9 cellular contexts compared by ENCODE assay signal in the genomic region with DNA sequence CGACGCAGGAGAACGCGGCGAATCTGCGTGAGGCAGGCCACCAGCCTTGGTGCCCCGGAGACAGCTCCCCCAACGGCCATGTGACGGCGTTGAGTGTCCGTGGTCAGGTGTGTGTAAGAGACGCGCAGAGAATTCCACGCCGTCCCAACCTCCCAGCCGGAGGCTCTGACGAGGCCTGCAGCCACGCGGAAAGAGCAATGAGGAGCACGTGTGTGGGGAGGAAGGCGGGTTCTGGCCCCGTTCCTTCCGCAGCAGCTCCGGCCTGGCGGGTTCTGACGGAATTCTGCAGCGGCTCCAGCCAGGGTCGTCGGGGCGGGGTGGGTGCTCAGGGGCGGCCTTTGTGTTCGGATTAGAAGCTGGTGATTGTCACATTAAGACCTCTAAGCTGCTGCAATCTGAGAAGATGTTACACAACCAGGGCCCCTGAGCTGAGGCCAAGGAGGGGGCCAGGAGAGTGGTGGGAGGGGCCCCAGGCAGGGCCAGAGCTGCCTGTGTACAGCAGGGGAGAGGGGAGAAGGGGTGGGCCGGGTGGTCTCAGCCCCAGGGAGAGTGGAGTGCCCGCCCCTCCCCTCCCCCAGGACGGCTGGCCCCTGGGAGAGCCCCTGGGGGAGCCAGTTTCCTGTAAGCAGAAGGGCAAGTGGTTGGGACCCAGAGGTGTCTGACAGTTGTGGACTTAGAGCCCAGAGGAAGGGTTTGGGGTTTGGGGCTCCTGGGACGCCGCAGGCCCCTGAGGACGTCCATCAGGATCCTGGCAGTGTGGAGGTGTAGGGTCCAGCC. TPM values are rescaled to one million over a fixed set of nuclear protein-coding genes. Genes with fewer than 3 reads are reported as not detected.
A peak's percentile ranks its signal among the peaks of the same experiment; 100 is the strongest.
DNase-seq lines count a peak whose midpoint lies in the region; ATAC-seq and TF ChIP-seq lines count a peak whose summit lies in the region.
"Had no signal": no experiment of that assay in that cellular context is flagged by ENCODE, and none has a peak within 500 bp of the region (broad histone marks: within the 10 kb centered on the region; RNA-seq: fewer than 3 reads in every experiment).

No MANE protein-coding gene starts in this region.

- peaks cover 10% of the 10 kb centered on the region for H3K4me1 ChIP-seq in GM23248 (ENCODE audit: insufficient read depth)
- peaks cover 0 to 10% of the 10 kb centered on the region in 2 donors for H3K4me1 ChIP-seq in gastrocnemius medialis

- H3F3A ChIP-seq in GM23248 (ENCODE audit: insufficient read depth): no peaks in the 10 kb centered on the region

- H3K9me2 ChIP-seq in GM23248 (ENCODE audit: insufficient read depth): no peaks in the 10 kb centered on the region

- H3K9me3 ChIP-seq in GM23248 (ENCODE audit: low read depth): no peaks in the 10 kb centered on the region
- H3K9me3 ChIP-seq in gastrocnemius medialis: no peaks in the 10 kb centered on the region

- no peaks in the 10 kb centered on the region for H3K27me3 Mint-ChIP-seq in WTC11 (ENCODE audit: low read depth)

- peak; percentile 43 for DNase-seq in GM23248
- peak; percentile 17 for DNase-seq in WTC11 (ENCODE audit: low spot score)
- DNase-seq in cardiac septum (ENCODE audit: low spot score): peak; percentile 65
- DNase-seq in gastrocnemius medialis: peak in 1 of 2 donors; percentile 19
- DNase-seq in UCSD-AML1 (lab: John Stamatoyannopoulos, UW; ENCODE audit: unreplicated experiment): no peak
- DNase-seq in RKO (ENCODE audit: low spot score): no peak
- no peak for DNase-seq in stimulated activated CD4-positive, alpha-beta T cell treated with anti-CD3 and anti-CD28 coated beads, Interleukin-4, amount 100 ng/mL, for 4 hours
- DNase-seq: activated CD4-positive, alpha-beta T cell treated with anti-CD3 and anti-CD28 coated beads for 4 hours had no signal

- CTCF ChIA-PET in WTC11 (lab: Charles Lee): interaction anchor here (1.8 kb wide), 1 partner anchor 107 kb away, joined by 4 read pairs; no protein-coding TSS in a partner anchor

- POLR2A ChIA-PET in WTC11 (lab: Charles Lee): no interaction called here

- H3K4me2 ChIP-seq in GM23248 (ENCODE audit: unreplicated experiment): no peak overlapping the region

- H3K27ac ChIP-seq in GM23248 (no peak overlapping the region), gastrocnemius medialis (no peak overlapping the region)
- H3K27ac ChIP-seq: KMS-11 had no signal

- peaks cover 12% of the 10 kb centered on the region for H3K4me1 Mint-ChIP-seq in WTC11

- WGBS in GM23248 (ENCODE audit: low coverage in 1 of 2, low lambda C conversion rate in 2 of 2, missing lambda C conversion rate in 2 of 2), 2 experiments: 53 to 60% methylated on average over 33 to 38 of the region's 38 CpGs

- H3K27ac Mint-ChIP-seq in WTC11: peak overlapping the region; percentile 60; the same call in 1 of the 2 replicates

- peak overlapping the region; percentile 44 for H3K9ac ChIP-seq in GM23248
- H3K9ac ChIP-seq: KMS-11 had no signal

- no peaks in the 10 kb centered on the region for H4K20me1 ChIP-seq in GM23248 (ENCODE audit: insufficient read depth)

- TF ChIP-seq POLR2A in gastrocnemius medialis (IDR thresholded peaks at IDR 0.05): no peak

- no peak overlapping the region for H2AFZ ChIP-seq in GM23248

- intact Hi-C loops in cardiac septum (cut with DNase I): no loop called here
- intact Hi-C loops in gastrocnemius medialis (cut with DNase I; ENCODE audit: low total_unique reads): no loop called here

- H3K79me2 ChIP-seq in GM23248 (ENCODE audit: insufficient read depth): no peaks in the 10 kb centered on the region

- ATAC-seq in WTC11 (peak; percentile 18), gastrocnemius medialis (peak; percentile 35 to 51)

- H3K4me3 ChIP-seq in GM23248: no peak overlapping the region
- no peak overlapping the region for H3K4me3 ChIP-seq in gastrocnemius medialis

- no peaks in the 10 kb centered on the region for H3K36me3 ChIP-seq in GM23248 (ENCODE audit: low read depth)
- H3K36me3 ChIP-seq in gastrocnemius medialis: no peaks in the 10 kb centered on the region

- H3K27me3 ChIP-seq in GM23248 (replicated peaks; ENCODE audit: insufficient read depth) (no peaks in the 10 kb centered on the region), gastrocnemius medialis (peaks cover 10 to 12% (median 11%) of the 10 kb centered on the region in 3 donors)

- no peaks in the 10 kb centered on the region for H3K9me3 Mint-ChIP-seq in WTC11

- in situ Hi-C loops in GM23248 (cut with MboI): no loop called here
- in situ Hi-C loops in gastrocnemius medialis (cut with MboI; ENCODE audit: low sequenced_read_pairs in 4 of 4): no loop called here

- TF ChIP-seq CTCF in WTC11 (IDR thresholded peaks at IDR 0.05): no peak
- TF ChIP-seq CTCF in gastrocnemius medialis (IDR thresholded peaks at IDR 0.05 in 4 of 5, conservative IDR thresholded peaks at IDR 0.05 in 1 of 5): no peak

- no peaks in the 10 kb centered on the region for H3K36me3 Mint-ChIP-seq in WTC11

- no peak overlapping the region for H3K4me3 Mint-ChIP-seq in WTC11

TF ChIP-seq in WTC11, 78 proteins besides CTCF, POLR2A, EP300 and RAD21 (continues in another document):
- TF ChIP-seq ZNF138 (CRISPR knock-in tag; conservative IDR thresholded peaks at IDR 0.05) (no peak), ZNF232 (CRISPR knock-in tag; IDR thresholded peaks at IDR 0.05) (no peak), OVOL2 (CRISPR knock-in tag; IDR thresholded peaks at IDR 0.05; ENCODE audit: borderline replicate concordance) (no peak), ZNF423 (CRISPR knock-in tag; IDR thresholded peaks at IDR 0.05) (no peak), HMGA2 (CRISPR knock-in tag; IDR thresholded peaks at IDR 0.05) (no peak), NR3C1 (CRISPR knock-in tag; conservative IDR thresholded peaks at IDR 0.05; ENCODE audit: low read depth) (no peak), GABPB1 (CRISPR knock-in tag; IDR thresholded peaks at IDR 0.05) (peak; percentile 99)
- TF ChIP-seq, protein P1, sequence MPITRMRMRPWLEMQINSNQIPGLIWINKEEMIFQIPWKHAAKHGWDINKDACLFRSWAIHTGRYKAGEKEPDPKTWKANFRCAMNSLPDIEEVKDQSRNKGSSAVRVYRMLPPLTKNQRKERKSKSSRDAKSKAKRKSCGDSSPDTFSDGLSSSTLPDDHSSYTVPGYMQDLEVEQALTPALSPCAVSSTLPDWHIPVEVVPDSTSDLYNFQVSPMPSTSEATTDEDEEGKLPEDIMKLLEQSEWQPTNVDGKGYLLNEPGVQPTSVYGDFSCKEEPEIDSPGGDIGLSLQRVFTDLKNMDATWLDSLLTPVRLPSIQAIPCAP (CRISPR knock-in tag; IDR thresholded peaks at IDR 0.05): no peak
- TF ChIP-seq, protein P2, sequence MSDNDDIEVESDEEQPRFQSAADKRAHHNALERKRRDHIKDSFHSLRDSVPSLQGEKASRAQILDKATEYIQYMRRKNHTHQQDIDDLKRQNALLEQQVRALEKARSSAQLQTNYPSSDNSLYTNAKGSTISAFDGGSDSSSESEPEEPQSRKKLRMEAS (CRISPR knock-in tag; IDR thresholded peaks at IDR 0.05): peak; percentile 33; the same call in 1 of the 2 replicates
- TF ChIP-seq, protein P3, sequence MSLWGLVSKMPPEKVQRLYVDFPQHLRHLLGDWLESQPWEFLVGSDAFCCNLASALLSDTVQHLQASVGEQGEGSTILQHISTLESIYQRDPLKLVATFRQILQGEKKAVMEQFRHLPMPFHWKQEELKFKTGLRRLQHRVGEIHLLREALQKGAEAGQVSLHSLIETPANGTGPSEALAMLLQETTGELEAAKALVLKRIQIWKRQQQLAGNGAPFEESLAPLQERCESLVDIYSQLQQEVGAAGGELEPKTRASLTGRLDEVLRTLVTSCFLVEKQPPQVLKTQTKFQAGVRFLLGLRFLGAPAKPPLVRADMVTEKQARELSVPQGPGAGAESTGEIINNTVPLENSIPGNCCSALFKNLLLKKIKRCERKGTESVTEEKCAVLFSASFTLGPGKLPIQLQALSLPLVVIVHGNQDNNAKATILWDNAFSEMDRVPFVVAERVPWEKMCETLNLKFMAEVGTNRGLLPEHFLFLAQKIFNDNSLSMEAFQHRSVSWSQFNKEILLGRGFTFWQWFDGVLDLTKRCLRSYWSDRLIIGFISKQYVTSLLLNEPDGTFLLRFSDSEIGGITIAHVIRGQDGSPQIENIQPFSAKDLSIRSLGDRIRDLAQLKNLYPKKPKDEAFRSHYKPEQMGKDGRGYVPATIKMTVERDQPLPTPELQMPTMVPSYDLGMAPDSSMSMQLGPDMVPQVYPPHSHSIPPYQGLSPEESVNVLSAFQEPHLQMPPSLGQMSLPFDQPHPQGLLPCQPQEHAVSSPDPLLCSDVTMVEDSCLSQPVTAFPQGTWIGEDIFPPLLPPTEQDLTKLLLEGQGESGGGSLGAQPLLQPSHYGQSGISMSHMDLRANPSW (CRISPR knock-in tag; conservative IDR thresholded peaks at IDR 0.05; ENCODE audit: low read depth): no peak

RNA-seq across cellular contexts. Expression of a gene that starts 5.1 kb away (rescaled TPM):
- total RNA-seq in GM23248 (2014; rRNA removed; shearing (Covaris generic)): not detected in 2 replicates
- not detected in 2 replicates for polyA plus RNA-seq in GM23248 (2016; fragmentation: Nextera tagmentation; extraction: Ambion mirVana)
- 0.73 to 0.98 TPM (median 0.78 TPM) in 3 replicates for total RNA-seq in WTC11 (2021)
- not detected for total RNA-seq in cardiac septum
- total RNA-seq in gastrocnemius medialis: 1 to 10 TPM in 1 of 4 donors, not detected in 3; 1.6 TPM

RNA-seq across cellular contexts. Expression of a gene that starts 37.0 kb away (rescaled TPM):
- 19.1 and 19.6 TPM in 2 replicates for total RNA-seq in GM23248 (2014; rRNA removed; shearing (Covaris generic))
- 8.3 and 9.7 TPM in 2 replicates for polyA plus RNA-seq in GM23248 (2016; fragmentation: Nextera tagmentation; extraction: Ambion mirVana)
- total RNA-seq in WTC11 (2021) (22.7 to 28.1 TPM (median 26.8 TPM) in 3 replicates), cardiac septum (15.7 TPM), gastrocnemius medialis (10 to 100 TPM; 15.9 to 39.6 (median 20.3) TPM)

RNA-seq across cellular contexts. Expression of a gene that starts 37.5 kb away (rescaled TPM):
- not detected in 2 replicates for total RNA-seq in GM23248 (2014; rRNA removed; shearing (Covaris generic))
- polyA plus RNA-seq in GM23248 (2016; fragmentation: Nextera tagmentation; extraction: Ambion mirVana): not detected in 2 replicates
- total RNA-seq in WTC11 (2021) (2.2 to 4.1 TPM (median 3.0 TPM) in 3 replicates), cardiac septum (not detected), gastrocnemius medialis (100 to 1,000 TPM in 1 of 4 donors, 10 to 100 TPM in 1, 1 to 10 TPM in 2; 3.0 to 119 (median 19.4) TPM)

Comparison
In these comparisons a context has a peak if more than half of its experiments do, and no peak if none do; other contexts are left out.
1. DNase-seq: peak in GM23248 (single experiment), WTC11 (single experiment) and cardiac septum (single experiment); none in UCSD-AML1 (single experiment), RKO (single experiment) and stimulated activated CD4-positive, alpha-beta T cell treated with anti-CD3 and anti-CD28 coated beads, Interleukin-4, amount 100 ng/mL, for 4 hours (0 of 2).